ENCODE assay signal across 18 cellular contexts in the genomic region with DNA sequence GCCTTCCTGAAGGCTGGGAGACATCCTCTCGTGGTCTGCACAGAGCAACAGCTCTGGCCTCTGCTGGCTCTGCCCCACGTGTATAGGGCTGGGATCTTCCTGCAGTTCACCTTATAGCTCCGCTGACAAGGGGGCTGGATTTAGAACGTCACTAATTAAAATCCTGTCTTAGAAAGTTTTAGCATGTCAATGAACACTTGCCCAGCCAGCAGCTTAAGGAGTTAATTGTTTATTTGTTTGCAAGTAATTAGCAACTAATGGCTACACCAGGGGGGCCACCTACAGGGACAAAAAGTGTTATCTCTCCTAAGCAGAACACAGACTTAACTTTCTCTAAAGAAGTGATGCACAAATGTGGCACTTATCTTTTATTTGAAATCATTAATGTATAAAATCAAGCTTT. TPM values are rescaled to one million over a fixed set of nuclear protein-coding genes. Genes with fewer than 3 reads are reported as not detected.
DNase-seq lines count a peak whose midpoint lies in the region; ATAC-seq, FAIRE-seq and TF ChIP-seq lines count a peak whose summit lies in the region.
"Had no signal": no experiment of that assay in that cellular context is flagged by ENCODE, and none has a peak within 500 bp of the region (broad histone marks: within the 10 kb centered on the region; RNA-seq: fewer than 3 reads in every experiment).

A gene (minus strand): TSS at position 84 of the 403 bp plus-strand sequence. CDS start 60 bp downstream, at position 24.

- CTCF ChIA-PET in AG04450 (lab: Charles Lee) (no interaction called here), H1 (lab: Charles Lee; ENCODE audit: partially characterized antibody) (interaction anchor here (0.7 to 1.8 kb wide), 9 partner anchors 12 to 100 kb away, joined by 3 to 12 read pairs (median 4); a partner anchor contains a TSS)

- FAIRE-seq in H1 (lab: Jason Lieb, UNC): peak; percentile 98
- FAIRE-seq: GM12891 had no signal

- WGBS in H1 (ENCODE audit: extremely low coverage in 1 of 2, insufficient coverage in 1 of 2, insufficient read length in 1 of 2, insufficient replicate concordance in 2 of 2, low coverage in 1 of 2, low lambda C conversion rate in 2 of 2, missing lambda C conversion rate in 1 of 2), 2 experiments: 4% methylated on average over 4 of the region's 4 CpGs; no CpG with 5 or more reads in 1 of the 2 experiments

- H2BK5ac ChIP-seq in H1 (ENCODE audit: low read depth, low read length): 0 out of 2 replicates have a peak within 1 kb of the TSS, but pooled peaks have one; percentile 64

- H3K27me3 ChIP-seq in AG04450 (ENCODE audit: control insufficient read depth, insufficient read depth, low read length): no peaks in the 10 kb centered on the region
- peaks cover 46% of the 10 kb centered on the region; the same call in 1 of the 2 replicates for H3K27me3 ChIP-seq in HUES6 (ENCODE audit: control insufficient read depth, insufficient read depth, low read length)
- H3K27me3 ChIP-seq in H1 (replicated peaks in 1 of 4; ENCODE audit: control insufficient read depth in 3 of 4, extremely low read depth in 1 of 4, insufficient read depth in 3 of 4, low read length in 3 of 4): no peaks in the 10 kb centered on the region; a peak in 1 of 7 replicates
- peaks cover 18% of the 10 kb centered on the region for H3K27me3 ChIP-seq in iPS-18a (ENCODE audit: control insufficient read depth, insufficient read depth, low read length)
- peaks cover 14% of the 10 kb centered on the region for H3K27me3 ChIP-seq in left ventricle myocardium inferior (ENCODE audit: low read depth)

- H4K5ac ChIP-seq in H1 (ENCODE audit: insufficient read length, low read depth, low read length): no peak within 1 kb of the TSS

- DNase-seq in AG04450 (ENCODE audit: low read depth, low spot score) (no peak), H1 (ENCODE audit: low read depth in 1 of 2, low spot score in 2 of 2) (peak; percentile 68 to 75), GDM1 (lab: John Stamatoyannopoulos, UW) (no peak), left ventricle myocardium inferior (no peak), left lobe of liver (ENCODE audit: low spot score) (no peak)
- no peak for DNase-seq in stimulated activated naive CD4-positive, alpha-beta T cell treated with Interleukin-2 at 50 U/mL for 16 hours (lab: John Stamatoyannopoulos, UW)
- DNase-seq: 8988T, C1 segment of cervical spinal cord, DMS153, EL, NCI-H146, NCI-H69 had no signal

- no peak within 1 kb of the TSS for H3K4me3 ChIP-seq in AG04450 (ENCODE audit: low read depth, low read length)
- peak within 1 kb of the TSS; percentile 42 for H3K4me3 ChIP-seq in HUES6 (ENCODE audit: low read depth, low read length)
- peak within 1 kb of the TSS; percentile 49 to 73 (median 60) for H3K4me3 ChIP-seq in H1 (ENCODE audit: extremely low read depth in 1 of 4, insufficient read depth in 2 of 4, low read depth in 3 of 4, low read length in 4 of 4)
- H3K4me3 ChIP-seq in iPS-18a (ENCODE audit: low read length): peak within 1 kb of the TSS; percentile 51
- no peak within 1 kb of the TSS for H3K4me3 ChIP-seq in left ventricle myocardium inferior
- H3K4me3 ChIP-seq: SK-N-MC had no signal

- H3K18ac ChIP-seq in H1 (ENCODE audit: extremely low read depth, low read length): peak within 1 kb of the TSS; percentile 44; the same call in 1 of the 2 replicates

- TF ChIP-seq CTCF in AG04450 (IDR thresholded peaks at IDR 0.05; ENCODE audit: low read depth, low read length): no peak
- TF ChIP-seq CTCF in H1 (IDR thresholded peaks at IDR 0.05; ENCODE audit: control extremely low read depth in 1 of 3, insufficient read depth in 1 of 3, low read depth in 1 of 3, low read length in 3 of 3): no peak
- no peak for TF ChIP-seq CTCF in left ventricle myocardium inferior (IDR thresholded peaks at IDR 0.05; ENCODE audit: borderline replicate concordance)

- no peak within 1 kb of the TSS for H2BK12ac ChIP-seq in H1 (ENCODE audit: low read depth, low read length)

- POLR2A ChIA-PET in AG04450 (lab: Yijun Ruan, JAX): no interaction called here
- POLR2A ChIA-PET in H1 (lab: Charles Lee; ENCODE audit: partially characterized antibody): interaction anchor here (0.8 to 1.6 kb wide), 10 partner anchors 19 to 396 kb away, joined by 3 to 8 read pairs (median 4); no protein-coding TSS in a partner anchor

- H3K23me2 ChIP-seq in H1 (ENCODE audit: low read depth, low read length): peaks cover 2% of the 10 kb centered on the region; the same call in 1 of the 2 replicates

- H3K4me1 ChIP-seq in HUES6 (ENCODE audit: control insufficient read depth, insufficient read depth, low read length) (peaks cover 26% of the 10 kb centered on the region), H1 (replicated peaks in 1 of 4; ENCODE audit: control insufficient read depth in 3 of 4, insufficient read depth in 4 of 4, low read length in 3 of 4) (peaks cover 1 to 10% (median 4%) of the 10 kb centered on the region in 4 experiments; a peak in 5 of 7 replicates), iPS-18a (ENCODE audit: control insufficient read depth, low read depth, low read length) (peaks cover 28% of the 10 kb centered on the region), left ventricle myocardium inferior (no peaks in the 10 kb centered on the region)

- no peak within 1 kb of the TSS for H3K9ac ChIP-seq in HUES6 (ENCODE audit: low read length)
- peak within 1 kb of the TSS in 1 of 4 experiments; percentile 11; a peak in 1 of 7 replicates for H3K9ac ChIP-seq in H1 (replicated peaks in 1 of 4; ENCODE audit: extremely low read depth in 1 of 4, low read depth in 3 of 4, low read length in 3 of 4)
- H3K9ac ChIP-seq in iPS-18a (ENCODE audit: low read length): peak within 1 kb of the TSS; percentile 18

- H3K9me3 ChIP-seq in AG04450 (ENCODE audit: control insufficient read depth, insufficient read depth, low read length) (no peaks in the 10 kb centered on the region; the same call in 1 of the 2 replicates), HUES6 (ENCODE audit: control insufficient read depth, insufficient read depth, low read depth, low read length) (no peaks in the 10 kb centered on the region), H1 (ENCODE audit: insufficient read depth in 2 of 2, low read depth in 1 of 2, low read length in 1 of 2) (no peaks in the 10 kb centered on the region), iPS-18a (ENCODE audit: control insufficient read depth, low read depth, low read length) (no peaks in the 10 kb centered on the region), left ventricle myocardium inferior (replicated peaks) (no peaks in the 10 kb centered on the region)

- ATAC-seq in left lobe of liver: no peak
- ATAC-seq: Panc1, Right ventricle myocardium inferior had no signal

- H2BK15ac ChIP-seq in H1 (ENCODE audit: low read length): 0 out of 2 replicates have a peak within 1 kb of the TSS, but pooled peaks have one; percentile 83

- no peaks in the 10 kb centered on the region for H4K20me1 ChIP-seq in H1 (replicated peaks in 1 of 2; ENCODE audit: control insufficient read depth in 1 of 2, insufficient read depth in 2 of 2, low read length in 2 of 2)

- no peak for TF ChIP-seq RAD21 in H1 (IDR thresholded peaks at IDR 0.05 in 1 of 2, conservative IDR thresholded peaks at IDR 0.05 in 1 of 2; ENCODE audit: low read depth in 2 of 2, low read length in 2 of 2)

- H2BK120ac ChIP-seq in H1 (replicated peaks; ENCODE audit: low read depth, low read length): no peak within 1 kb of the TSS

- peak in 1 of 2 experiments; percentile 87; a peak in 1 of 3 replicates for TF ChIP-seq EP300 in H1 (IDR thresholded peaks at IDR 0.05; ENCODE audit: borderline replicate concordance in 1 of 2, low read depth in 2 of 2, low read length in 2 of 2)

- no peak within 1 kb of the TSS for H2AK5ac ChIP-seq in H1 (ENCODE audit: low read depth, low read length)

- no peak within 1 kb of the TSS for H3K4ac ChIP-seq in H1 (replicated peaks; ENCODE audit: insufficient read length, low read depth, low read length)

- no peak within 1 kb of the TSS for H3K56ac ChIP-seq in H1 (replicated peaks; ENCODE audit: insufficient read length, low read depth, low read length)

- H4K8ac ChIP-seq in H1 (ENCODE audit: extremely low read depth, insufficient read depth, low read length): no peak within 1 kb of the TSS

- peaks cover 0 to 17% of the 10 kb centered on the region in 2 experiments; a peak in 2 of 4 replicates for H3K79me2 ChIP-seq in H1 (ENCODE audit: control insufficient read depth in 1 of 2, insufficient read depth in 2 of 2, low read length in 2 of 2)

- H3K4me2 ChIP-seq in H1 (ENCODE audit: insufficient read depth in 1 of 2, low read depth in 2 of 2, low read length in 2 of 2): peak within 1 kb of the TSS; percentile 67 to 71

- TF ChIP-seq POLR2A in H1 (IDR thresholded peaks at IDR 0.05; ENCODE audit: control extremely low read depth in 1 of 2, low read depth in 2 of 2, low read length in 2 of 2): peak; percentile 79 to 94

- no peak within 1 kb of the TSS for H3K14ac ChIP-seq in H1 (ENCODE audit: insufficient read length)

- peak within 1 kb of the TSS; percentile 25 for H3K27ac ChIP-seq in AG04450 (ENCODE audit: low read depth, low read length)
- no peak within 1 kb of the TSS for H3K27ac ChIP-seq in HUES6 (ENCODE audit: low read depth, low read length)
- H3K27ac ChIP-seq in H1 (ENCODE audit: low read depth, low read length): no peak within 1 kb of the TSS
- no peak within 1 kb of the TSS for H3K27ac ChIP-seq in iPS-18a (ENCODE audit: low read length)
- no peak within 1 kb of the TSS for H3K27ac ChIP-seq in left ventricle myocardium inferior (replicated peaks)
- H3K27ac ChIP-seq: SK-N-MC had no signal

- H4K91ac ChIP-seq in H1 (replicated peaks; ENCODE audit: insufficient read length, low read length): no peak within 1 kb of the TSS

- no peaks in the 10 kb centered on the region for H3K79me1 ChIP-seq in H1 (ENCODE audit: low read depth, low read length)

- intact Hi-C loops in left ventricle myocardium inferior (cut with micrococcal nuclease): no loop called here

- no peak within 1 kb of the TSS for H2BK20ac ChIP-seq in H1 (ENCODE audit: low read length)

- H2AFZ ChIP-seq in H1 (ENCODE audit: low read length): no peak within 1 kb of the TSS

- no peak within 1 kb of the TSS for H3K23ac ChIP-seq in H1 (ENCODE audit: insufficient read length)

- H3K36me3 ChIP-seq in HUES6 (ENCODE audit: control insufficient read depth, insufficient read depth, low read length) (no peaks in the 10 kb centered on the region), H1 (ENCODE audit: control insufficient read depth in 2 of 4, insufficient read depth in 4 of 4, low read length in 3 of 4) (no peaks in the 10 kb centered on the region; a peak in 1 of 8 replicates), iPS-18a (ENCODE audit: control insufficient read depth, low read depth, low read length) (no peaks in the 10 kb centered on the region), left ventricle myocardium inferior (no peaks in the 10 kb centered on the region)

RNA-seq across cellular contexts. Expression of the gene that starts here (rescaled TPM):
- polyA plus RNA-seq in AG04450 (2011; rRNA removed) (0.36 and 0.46 TPM in 2 replicates), H1 (2011; rRNA removed) (5.5 and 7.1 TPM in 2 replicates)
- not detected in 2 replicates for polyA minus RNA-seq in AG04450 (2011; rRNA and poly(A)+ RNA removed)
- total RNA-seq in H1 (2021; fragmentation: NEBNext Ultra II Directional; extraction: Animal tissue kit (Norgen Biotek cat#: 25700)): 9.0 and 12.0 TPM in 2 replicates
- 7.9 TPM for polyA plus RNA-seq in H1 (2011; cell fraction: cytosol; rRNA removed)
- 3.4 TPM for polyA plus RNA-seq in H1 (2011; cell fraction: nucleus; rRNA removed)
- polyA plus RNA-seq in H1 (2012, experiment 1 of 2): 5.3 to 12.9 TPM (median 5.7 TPM) in 4 replicates
- polyA plus RNA-seq in H1 (2012, experiment 2 of 2): 2.7 TPM
- polyA plus RNA-seq in H1 (2013, experiment 1 of 2): 7.4 TPM
- polyA plus RNA-seq in H1 (2013, experiment 2 of 2): 7.3 TPM
- 3.6 and 3.9 TPM in 2 replicates for polyA minus RNA-seq in H1 (2011; rRNA and poly(A)+ RNA removed)
- 3.0 TPM for polyA minus RNA-seq in H1 (2011; cell fraction: cytosol; rRNA and poly(A)+ RNA removed)
- 4.4 TPM for polyA minus RNA-seq in H1 (2011; cell fraction: nucleus; rRNA and poly(A)+ RNA removed)
- total RNA-seq in left ventricle myocardium inferior (0.30 TPM), left lobe of liver (0.75 TPM)
- total RNA-seq: Right ventricle myocardium inferior had no signal

Comparison
In these comparisons a context has a peak if more than half of its experiments do, and no peak if none do; other contexts are left out.
1. DNase-seq: peak in H1 (2 of 2); none in AG04450 (single experiment), GDM1 (single experiment), left ventricle myocardium inferior (single experiment), stimulated activated naive CD4-positive, alpha-beta T cell treated with Interleukin-2 at 50 U/mL for 16 hours (single experiment) and left lobe of liver (single experiment).
2. H3K4me3 ChIP-seq: peak in HUES6 (single experiment), H1 (4 of 4) and iPS-18a (single experiment); none in AG04450 (single experiment) and left ventricle myocardium inferior (single experiment).